In the genomic region with DNA sequence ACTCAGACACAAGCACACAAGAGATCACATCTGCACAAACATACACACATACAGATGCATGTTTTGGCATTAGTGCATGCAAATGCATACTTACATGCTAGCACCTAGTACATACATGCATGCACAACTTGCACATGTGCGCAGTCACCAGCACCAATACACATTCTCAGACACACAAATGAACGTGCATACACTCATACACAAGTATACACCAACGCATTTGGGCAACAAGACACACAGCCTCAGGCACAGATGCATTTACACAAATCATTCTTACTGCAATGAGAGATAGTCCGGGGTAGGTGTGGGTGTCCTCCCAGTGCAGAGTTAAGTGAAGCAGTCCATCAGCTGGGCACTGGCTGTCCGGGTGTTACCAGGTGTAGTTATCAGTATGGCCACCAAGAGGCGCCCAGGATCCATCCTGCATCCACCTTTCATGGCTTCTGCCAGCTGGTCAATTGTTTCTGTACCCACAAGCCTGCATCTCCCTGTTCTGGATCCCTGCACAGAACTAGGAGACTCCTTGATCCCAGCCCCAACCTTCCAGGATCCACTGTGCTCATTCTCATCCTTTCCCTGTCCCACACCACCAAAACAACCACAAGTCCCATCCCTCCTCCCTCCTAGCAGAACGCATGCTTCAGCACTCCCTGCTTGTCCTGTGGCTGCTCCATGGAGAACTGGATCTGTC, we compare ENCODE assay signal across 8 cellular contexts. TPM values are rescaled to one million over a fixed set of nuclear protein-coding genes. Genes with fewer than 3 reads are reported as not detected.
DNase-seq lines count a peak whose midpoint lies in the region; ATAC-seq lines count a peak whose summit lies in the region.

No MANE protein-coding gene starts in this region.

- no peak overlapping the region for H3K4me3 Mint-ChIP-seq in activated CD4-positive, alpha-beta T cell treated with anti-CD3 and anti-CD28 coated beads, Interleukin-2, amount 10 ng/mL, durations not matched to agents 7 days and 5 days

- peak; percentile 68 for ATAC-seq in HG02938 (IDR thresholded peaks at IDR 0.05; ENCODE audit: unreplicated experiment)

- peaks cover 1% of the 10 kb centered on the region for H3K27me3 Mint-ChIP-seq in activated CD4-positive, alpha-beta T cell treated with anti-CD3 and anti-CD28 coated beads, Interleukin-2, amount 10 ng/mL, durations not matched to agents 7 days and 5 days

- H3K27ac Mint-ChIP-seq in activated CD4-positive, alpha-beta T cell treated with anti-CD3 and anti-CD28 coated beads, Interleukin-2, amount 10 ng/mL, durations not matched to agents 7 days and 5 days = no peak overlapping the region

- no peaks in the 10 kb centered on the region for H3K9me3 Mint-ChIP-seq in activated CD4-positive, alpha-beta T cell treated with anti-CD3 and anti-CD28 coated beads, Interleukin-2, amount 10 ng/mL, durations not matched to agents 7 days and 5 days

- POLR2A ChIA-PET in activated CD4-positive, alpha-beta T cell treated with anti-CD3 and anti-CD28 coated beads, Interleukin-2, amount 10 ng/mL, durations not matched to agents 7 days and 5 days (lab: Charles Lee) = interaction anchor here (0.7 kb wide), 1 partner anchor 196 kb away, joined by 3 read pairs; no protein-coding TSS in a partner anchor

- no peaks in the 10 kb centered on the region for H3K4me1 Mint-ChIP-seq in activated CD4-positive, alpha-beta T cell treated with anti-CD3 and anti-CD28 coated beads, Interleukin-2, amount 10 ng/mL, durations not matched to agents 7 days and 5 days

- DNase-seq in NCI-H524 (lab: John Stamatoyannopoulos, UW) (peak; percentile 44 to 73), NCI-H524 treated with DMSO at 0.1 percent for 48 hours (lab: John Stamatoyannopoulos, UW) (no peak), NCI-H2196 treated with DMSO at 0.1 percent for 48 hours (lab: John Stamatoyannopoulos, UW; ENCODE audit: unreplicated experiment) (peak; percentile 52), epidermal melanocyte (ENCODE audit: insufficient read length, low spot score) (peak; percentile 55), middle frontal gyrus (ENCODE audit: extremely low spot score, low spot score) (peak; percentile 64), stromal cell of bone marrow (ENCODE audit: low read depth) (peak; percentile 28)
- DNase-seq in activated CD4-positive, alpha-beta T cell treated with anti-CD3 and anti-CD28 coated beads, Interleukin-2, amount 10 ng/mL, durations not matched to agents 7 days and 5 days = peak; percentile 47

- CTCF ChIA-PET in activated CD4-positive, alpha-beta T cell treated with anti-CD3 and anti-CD28 coated beads, Interleukin-2, amount 10 ng/mL, durations not matched to agents 7 days and 5 days (lab: Charles Lee) = interaction anchor here (0.6 to 1.5 kb wide), 8 partner anchors 12 to 324 kb away, joined by 3 to 5 read pairs (median 4); partner anchors contain the start of gene FOXD2

- H3K36me3 Mint-ChIP-seq in activated CD4-positive, alpha-beta T cell treated with anti-CD3 and anti-CD28 coated beads, Interleukin-2, amount 10 ng/mL, durations not matched to agents 7 days and 5 days (ENCODE audit: low read depth) = no peaks in the 10 kb centered on the region

RNA-seq across cellular contexts. Expression of gene FOXE3, which starts 27.4 kb away (rescaled TPM):
- not detected for total RNA-seq in activated CD4-positive, alpha-beta T cell treated with anti-CD3 and anti-CD28 coated beads, Interleukin-2, amount 10 ng/mL, durations not matched to agents 7 days and 5 days

RNA-seq across cellular contexts. Expression of gene FOXD2, which starts 49.2 kb away (rescaled TPM):
- total RNA-seq in activated CD4-positive, alpha-beta T cell treated with anti-CD3 and anti-CD28 coated beads, Interleukin-2, amount 10 ng/mL, durations not matched to agents 7 days and 5 days = under 1 TPM; 0.15 to 0.20 TPM

RNA-seq across cellular contexts. Expression of gene CMPK1, which starts 55.1 kb away (rescaled TPM):
- total RNA-seq in activated CD4-positive, alpha-beta T cell treated with anti-CD3 and anti-CD28 coated beads, Interleukin-2, amount 10 ng/mL, durations not matched to agents 7 days and 5 days = 100 to 1,000 TPM in 1 of 2 experiments, 10 to 100 TPM in 1; 90.8 to 108 TPM
